ENCODE assay signal across 2 cellular contexts in the genomic region with DNA sequence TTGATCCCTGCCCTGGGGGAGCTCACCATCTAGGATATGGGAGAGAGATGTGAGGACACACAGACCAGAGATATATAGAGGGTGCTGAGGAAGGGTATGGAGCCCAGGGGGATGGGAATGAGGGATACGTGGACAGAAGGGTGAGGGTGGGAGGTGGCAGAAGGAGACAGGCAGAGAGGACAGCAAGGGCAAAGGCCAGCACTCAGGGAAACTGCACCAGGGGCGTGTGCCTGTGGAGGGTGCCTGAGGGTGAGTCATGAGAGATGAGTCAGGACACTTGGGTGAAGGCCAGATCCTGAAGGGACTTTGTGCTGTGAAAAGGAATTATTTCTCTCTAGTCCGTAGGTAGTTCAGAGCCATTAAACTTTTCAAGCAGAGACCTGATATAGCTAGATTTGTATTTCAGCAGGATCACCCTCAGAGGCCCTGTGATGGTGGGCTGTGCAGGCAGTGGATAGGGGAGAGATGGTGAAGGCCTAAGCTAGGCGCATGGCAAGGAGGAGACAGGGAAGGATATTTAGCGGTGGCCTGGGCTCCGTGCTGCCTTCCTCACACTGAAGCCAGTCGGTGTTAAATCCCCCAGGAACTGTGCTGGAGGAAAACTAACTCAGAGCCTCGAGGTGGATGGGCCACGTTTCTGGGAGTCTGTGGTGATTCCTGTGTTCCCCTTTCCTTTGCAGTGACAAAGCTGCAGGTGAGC.
TF ChIP-seq lines count a peak whose summit lies in the region.
"Not testable (repeated sequence)": the region's sequence is repeated elsewhere in the genome, so short reads cannot be mapped to it uniquely, and the experiment has no call there.

No MANE protein-coding gene starts in this region.

TF ChIP-seq in IMR-90, 13 proteins besides CTCF, POLR2A, EP300 and RAD21:
- peak; percentile 58 for TF ChIP-seq FOS (IDR thresholded peaks at IDR 0.05; ENCODE audit: low read depth, low read length)

TF ChIP-seq in K562, 482 proteins besides CTCF, POLR2A, EP300 and RAD21:
- TF ChIP-seq MAFG (tag; conservative IDR thresholded peaks at IDR 0.05) (peak; percentile 20; the same call in 1 of the 2 replicates), BHLHE40 (IDR thresholded peaks at IDR 0.05; ENCODE audit: low read length) (0 out of 2 replicates have a peak, but pooled peaks have one; percentile 20), DPF2 (IDR thresholded peaks at IDR 0.05) (peak; percentile 84), FOS (IDR thresholded peaks at IDR 0.05; ENCODE audit: extremely low read depth, insufficient read length) (peak; percentile 23), TRIM24 (IDR thresholded peaks at IDR 0.05) (peak in 1 of 2 experiments; percentile 28; a peak in 1 of 4 replicates), SMARCA4 (IDR thresholded peaks at IDR 0.05) (peak; percentile 81), ARID1B (IDR thresholded peaks at IDR 0.05) (peak; percentile 81), SMARCC2 (IDR thresholded peaks at IDR 0.05; ENCODE audit: low read depth) (0 out of 2 replicates have a peak, but pooled peaks have one; percentile 49), NFIC (IDR thresholded peaks at IDR 0.05) (peak; percentile 92), FOSL1 (tag; conservative IDR thresholded peaks at IDR 0.05) (peak; percentile 86), JUND (IDR thresholded peaks at IDR 0.05; ENCODE audit: borderline replicate concordance, low read depth, low read length) (peak; percentile 90), JUND (tag; IDR thresholded peaks at IDR 0.05; ENCODE audit: borderline replicate concordance, low read depth, low read length) (peak; percentile 88; the same call in 2 of the 3 replicates), C11orf30 (IDR thresholded peaks at IDR 0.05; ENCODE audit: low read depth) (peak; percentile 29; the same call in 1 of the 2 replicates), JUNB (CRISPR knock-in tag; conservative IDR thresholded peaks at IDR 0.05) (0 out of 2 replicates have a peak, but pooled peaks have one; percentile 19), SMARCE1 (IDR thresholded peaks at IDR 0.05) (peak; percentile 86), JUN (IDR thresholded peaks at IDR 0.05; ENCODE audit: borderline replicate concordance, low read depth, low read length) (peak; percentile 74), NFE2 (IDR thresholded peaks at IDR 0.05; ENCODE audit: low read depth) (peak; percentile 45; the same call in 1 of the 2 replicates)
- TF ChIP-seq, protein P1, sequence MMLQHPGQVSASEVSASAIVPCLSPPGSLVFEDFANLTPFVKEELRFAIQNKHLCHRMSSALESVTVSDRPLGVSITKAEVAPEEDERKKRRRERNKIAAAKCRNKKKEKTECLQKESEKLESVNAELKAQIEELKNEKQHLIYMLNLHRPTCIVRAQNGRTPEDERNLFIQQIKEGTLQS (IDR thresholded peaks at IDR 0.05), result peak; percentile 91
- TF ChIP-seq, protein P1 (CRISPR knock-in tag; conservative IDR thresholded peaks at IDR 0.05), result 0 out of 2 replicates have a peak, but pooled peaks have one; percentile 45
- not testable (repeated sequence) for TF ChIP-seq JUN (CRISPR knock-in tag; IDR thresholded peaks at IDR 0.05; ENCODE audit: borderline replicate concordance)
